ENCODE assay signal across 6 cellular contexts in the genomic region with DNA sequence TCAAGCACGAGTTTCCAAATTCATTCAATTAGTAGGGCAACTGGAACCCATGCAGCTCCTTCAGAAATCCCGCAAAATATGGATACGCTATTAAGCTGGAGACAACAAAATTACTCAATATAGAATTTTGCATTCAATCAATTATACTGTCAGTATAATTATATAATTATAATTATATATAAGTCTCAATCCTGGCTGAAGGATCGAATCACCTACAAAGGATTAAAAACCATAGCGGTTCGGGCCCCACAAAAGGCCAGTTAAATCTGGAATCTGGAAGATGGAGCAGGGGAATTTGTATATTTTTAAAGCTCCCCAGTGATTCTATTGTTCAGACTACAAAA.
"Had no signal": no experiment of that assay in that cellular context is flagged by ENCODE, and none has a peak within 500 bp of the region (broad histone marks: within the 10 kb centered on the region; RNA-seq: fewer than 3 reads in every experiment).

No MANE protein-coding gene starts in this region.

- H3K4me3 ChIP-seq: esophagus squamous epithelium, heart right ventricle, left ventricle myocardium inferior, pancreas, suprapubic skin, upper lobe of left lung had no signal

- H3K27ac ChIP-seq: heart right ventricle, left ventricle myocardium inferior, pancreas, suprapubic skin, upper lobe of left lung had no signal

- H3K36me3 ChIP-seq: esophagus squamous epithelium, heart right ventricle, left ventricle myocardium inferior, pancreas, suprapubic skin, upper lobe of left lung had no signal

- DNase-seq: esophagus squamous epithelium had no signal

- H3K27me3 ChIP-seq: pancreas, upper lobe of left lung had no signal

- H3K4me1 ChIP-seq: left ventricle myocardium inferior, suprapubic skin had no signal

- H3K9me3 ChIP-seq: esophagus squamous epithelium, heart right ventricle, left ventricle myocardium inferior, pancreas, suprapubic skin, upper lobe of left lung had no signal
